Comparison of ENCODE assay signal across 10 cellular contexts in genomic region chr1:218384576-218384975, GRCh38. TPM values are rescaled to one million over a fixed set of nuclear protein-coding genes. Genes with fewer than 3 reads are reported as not detected.
DNase-seq lines count a peak whose midpoint lies in the region.
"Had no signal": no experiment of that assay in that cellular context is flagged by ENCODE, and none has a peak within 500 bp of the region (broad histone marks: within the 10 kb centered on the region; RNA-seq: fewer than 3 reads in every experiment).

No MANE protein-coding gene starts in this region.

- DNase-seq in DMS53 treated with DMSO at 0.1 percent for 48 hours (lab: John Stamatoyannopoulos, UW; ENCODE audit: unreplicated experiment) = peak; percentile 92
- DNase-seq in NCI-H1694 (lab: John Stamatoyannopoulos, UW) = peak; percentile 66
- DNase-seq in SW480 (ENCODE audit: low spot score) = peak; percentile 80
- peak; percentile 59 to 66 for DNase-seq in lung microvascular endothelial cell (ENCODE audit: low read depth in 2 of 2)
- no peak for DNase-seq in iPS-NIHi11 (ENCODE audit: low spot score)
- DNase-seq in DMS114 treated with DMSO at 0.1 percent for 48 hours (lab: John Stamatoyannopoulos, UW; ENCODE audit: unreplicated experiment) = no peak
- DNase-seq in activated CD8-positive, alpha-beta memory T cell treated with anti-CD3 and anti-CD28 coated beads for 24 hours = no peak
- DNase-seq in activated CD4-positive, CD25-positive, alpha-beta regulatory T cell (lab: John Stamatoyannopoulos, UW) = no peak
- DNase-seq: Karpas-422; naive thymus-derived CD8-positive, alpha-beta T cell had no signal

RNA-seq across cellular contexts. Expression of gene TGFB2, which starts 39.4 kb away (rescaled TPM):
- 13.5 and 122 TPM in 2 replicates for total RNA-seq in lung microvascular endothelial cell

Comparison
In these comparisons a context has a peak if more than half of its experiments do, and no peak if none do; other contexts are left out.
1. DNase-seq: peak in DMS53 treated with DMSO at 0.1 percent for 48 hours (single experiment), NCI-H1694 (single experiment), SW480 (single experiment) and lung microvascular endothelial cell (2 of 2); none in iPS-NIHi11 (single experiment), DMS114 treated with DMSO at 0.1 percent for 48 hours (single experiment), activated CD8-positive, alpha-beta memory T cell treated with anti-CD3 and anti-CD28 coated beads for 24 hours (single experiment) and activated CD4-positive, CD25-positive, alpha-beta regulatory T cell (0 of 4).